In genomic region chr18:24181806-24182205, GRCh38 we compare ENCODE assay signal across 30 cellular contexts. TPM values are rescaled to one million over a fixed set of nuclear protein-coding genes. Genes with fewer than 3 reads are reported as not detected.
DNase-seq lines count a peak whose midpoint lies in the region; ATAC-seq and TF ChIP-seq lines count a peak whose summit lies in the region.
"Had no signal": no experiment of that assay in that cellular context is flagged by ENCODE, and none has a peak within 500 bp of the region (broad histone marks: within the 10 kb centered on the region; RNA-seq: fewer than 3 reads in every experiment).

No MANE protein-coding gene starts in this region.

- ATAC-seq in stimulated activated effector memory CD8-positive, alpha-beta T cell treated with anti-CD3 and anti-CD28 coated beads, Interleukin-12 subunit alpha, Interleukin-12 subunit beta, amount 100 ng/mL, for 72 hours: peak; percentile 37
- no peak for ATAC-seq in HG03520 (IDR thresholded peaks at IDR 0.05; ENCODE audit: unreplicated experiment)
- ATAC-seq in HG02884 (IDR thresholded peaks at IDR 0.05; ENCODE audit: unreplicated experiment): no peak
- no peak for ATAC-seq in HG02759 (IDR thresholded peaks at IDR 0.05; ENCODE audit: unreplicated experiment)
- ATAC-seq: HCT116; natural killer cell treated with Interleukin-12 subunit alpha and Interleukin-12 subunit beta and Interleukin-15 and Interleukin-18, amount 100 ng/mL, for 72 hours; stimulated activated naive CD8-positive, alpha-beta T cell treated with anti-CD3 and anti-CD28 coated beads, Interleukin-15, Interleukin-2, amounts not matched to agents 100 U/mL and 50 U/mL, for 24 hours had no signal

- H3K27me3 ChIP-seq in GM23248 (replicated peaks; ENCODE audit: insufficient read depth) (no peaks in the 10 kb centered on the region), SJSA1 (replicated peaks) (no peaks in the 10 kb centered on the region)
- H3K27me3 ChIP-seq: esophagus squamous epithelium, SJCRH30, tibial nerve had no signal

- no peaks in the 10 kb centered on the region for H3K4me1 Mint-ChIP-seq in stimulated activated effector memory CD8-positive, alpha-beta T cell treated with anti-CD3 and anti-CD28 coated beads, Interleukin-12 subunit alpha, Interleukin-12 subunit beta, amount 100 ng/mL, for 72 hours

- no peak overlapping the region for H3K4me3 Mint-ChIP-seq in stimulated activated effector memory CD8-positive, alpha-beta T cell treated with anti-CD3 and anti-CD28 coated beads, Interleukin-12 subunit alpha, Interleukin-12 subunit beta, amount 100 ng/mL, for 72 hours
- H3K4me3 Mint-ChIP-seq: IgD-negative memory B cell; mesothelial cell of epicardium; natural killer cell treated with Interleukin-12 subunit alpha and Interleukin-12 subunit beta and Interleukin-15 and Interleukin-18, amount 100 ng/mL, for 72 hours had no signal

- peak overlapping the region; percentile 40 for H3K4me2 ChIP-seq in GM23248 (ENCODE audit: unreplicated experiment)

- H3K4me3 ChIP-seq in GM23248: no peak overlapping the region
- H3K4me3 ChIP-seq in SJSA1: no peak overlapping the region
- H3K4me3 ChIP-seq in epithelial cell of esophagus (ENCODE audit: low read length): no peak overlapping the region
- H3K4me3 ChIP-seq: esophagus squamous epithelium, SJCRH30, tibial nerve had no signal

- H3K36me3 ChIP-seq in GM23248 (ENCODE audit: low read depth) (no peaks in the 10 kb centered on the region), SJSA1 (no peaks in the 10 kb centered on the region)
- H3K36me3 ChIP-seq: SJCRH30, WERI-Rb-1 had no signal

- H2AFZ ChIP-seq in GM23248: 0 out of 2 replicates have a peak overlapping the region, but pooled peaks have one; percentile 24

- no peaks in the 10 kb centered on the region for H4K20me1 ChIP-seq in GM23248 (ENCODE audit: insufficient read depth)

- H3K36me3 Mint-ChIP-seq in stimulated activated effector memory CD8-positive, alpha-beta T cell treated with anti-CD3 and anti-CD28 coated beads, Interleukin-12 subunit alpha, Interleukin-12 subunit beta, amount 100 ng/mL, for 72 hours: no peaks in the 10 kb centered on the region
- H3K36me3 Mint-ChIP-seq: IgD-negative memory B cell; natural killer cell treated with Interleukin-12 subunit alpha and Interleukin-12 subunit beta and Interleukin-15 and Interleukin-18, amount 100 ng/mL, for 72 hours had no signal

- H3K9me3 ChIP-seq in GM23248 (ENCODE audit: low read depth): no peaks in the 10 kb centered on the region
- no peaks in the 10 kb centered on the region for H3K9me3 ChIP-seq in SJSA1 (replicated peaks)
- H3K9me3 ChIP-seq: esophagus squamous epithelium, SJCRH30, tibial nerve had no signal

- no peak overlapping the region for H3K27ac ChIP-seq in GM23248
- peak overlapping the region; percentile 43 for H3K27ac ChIP-seq in SJSA1
- H3K27ac ChIP-seq: esophagus squamous epithelium, HL-60, SJCRH30, tibial nerve, WERI-Rb-1 had no signal

- no peak for TF ChIP-seq CTCF in epithelial cell of esophagus (IDR thresholded peaks at IDR 0.05; ENCODE audit: insufficient read depth, low read depth, low read length, missing control alignments)

- no peaks in the 10 kb centered on the region for H3K79me2 ChIP-seq in GM23248 (ENCODE audit: insufficient read depth)

- H3K9ac ChIP-seq in GM23248: no peak overlapping the region

- peaks cover 12% of the 10 kb centered on the region; the same call in 1 of the 2 replicates for H3F3A ChIP-seq in GM23248 (ENCODE audit: insufficient read depth)

- DNase-seq in GM23248 (peak; percentile 44), SJSA1 (ENCODE audit: low read depth in 1 of 2, low spot score in 2 of 2) (peak in 1 of 2 experiments; percentile 15), epithelial cell of esophagus (ENCODE audit: low read depth) (peak; percentile 53)
- no peak for DNase-seq in stimulated activated effector memory CD8-positive, alpha-beta T cell treated with anti-CD3 and anti-CD28 coated beads, Interleukin-12 subunit alpha, Interleukin-12 subunit beta, amount 100 ng/mL, for 72 hours (ENCODE audit: low spot score in 2 of 2)
- DNase-seq: activated CD4-positive, alpha-beta T cell treated with anti-CD3 and anti-CD28 coated beads, Interleukin-2, amount 50 U/mL, for 48 hours; AML-193; amygdala; cerebellar nuclear complex; DMS79; effector CD8-positive, alpha-beta T cell; esophagus squamous epithelium; glutamatergic neuron; MM.1S; NCI-H1694 treated with DMSO at 0.1 percent for 48 hours; NCI-H774; posterior cingulate gyrus; SJCRH30; stimulated activated CD4-positive, alpha-beta T cell treated with anti-CD3 and anti-CD28 coated beads, Interleukin-1b, Interleukin-23, amount 100 ng/mL, for 48 hours; stimulated activated naive CD8-positive, alpha-beta T cell treated with anti-CD3 and anti-CD28 coated beads, Interleukin-15, Interleukin-2, amounts not matched to agents 100 U/mL and 50 U/mL, for 24 hours; WERI-Rb-1 had no signal

- 24% methylated on average over 2 of the region's 2 CpGs for WGBS in GM23248 (ENCODE audit: low coverage in 1 of 2, low lambda C conversion rate in 2 of 2, missing lambda C conversion rate in 2 of 2), 2 experiments

- in situ Hi-C loops in GM23248 (cut with MboI): no loop called here

- no peaks in the 10 kb centered on the region for H3K9me2 ChIP-seq in GM23248 (ENCODE audit: insufficient read depth)

- H3K9me3 Mint-ChIP-seq in stimulated activated effector memory CD8-positive, alpha-beta T cell treated with anti-CD3 and anti-CD28 coated beads, Interleukin-12 subunit alpha, Interleukin-12 subunit beta, amount 100 ng/mL, for 72 hours: no peaks in the 10 kb centered on the region
- H3K9me3 Mint-ChIP-seq: IgD-negative memory B cell; mesothelial cell of epicardium; natural killer cell treated with Interleukin-12 subunit alpha and Interleukin-12 subunit beta and Interleukin-15 and Interleukin-18, amount 100 ng/mL, for 72 hours had no signal

- H3K27ac Mint-ChIP-seq in stimulated activated effector memory CD8-positive, alpha-beta T cell treated with anti-CD3 and anti-CD28 coated beads, Interleukin-12 subunit alpha, Interleukin-12 subunit beta, amount 100 ng/mL, for 72 hours: no peak overlapping the region
- H3K27ac Mint-ChIP-seq: IgD-negative memory B cell; mesothelial cell of epicardium; natural killer cell treated with Interleukin-12 subunit alpha and Interleukin-12 subunit beta and Interleukin-15 and Interleukin-18, amount 100 ng/mL, for 72 hours had no signal

- H3K4me1 ChIP-seq in GM23248 (ENCODE audit: insufficient read depth): peaks cover 13% of the 10 kb centered on the region
- H3K4me1 ChIP-seq in SJSA1 (replicated peaks): peaks cover 19% of the 10 kb centered on the region
- H3K4me1 ChIP-seq: esophagus squamous epithelium, SJCRH30 had no signal

RNA-seq across cellular contexts. Expression of gene CABYR, which starts 42.9 kb away (rescaled TPM):
- total RNA-seq in GM23248 (2014; rRNA removed; shearing (Covaris generic)): 2.9 and 4.9 TPM in 2 replicates
- 3.6 and 4.5 TPM in 2 replicates for polyA plus RNA-seq in GM23248 (2016; fragmentation: Nextera tagmentation; extraction: Ambion mirVana)
- 9.3 and 9.5 TPM in 2 replicates for total RNA-seq in SJSA1 (2014; rRNA removed; shearing (Covaris generic))
- total RNA-seq: OCI-LY7, SJCRH30 had no signal

Comparison
In these comparisons a context has a peak if more than half of its experiments do, and no peak if none do; other contexts are left out.
1. DNase-seq: peak in GM23248 (single experiment) and epithelial cell of esophagus (single experiment); none in stimulated activated effector memory CD8-positive, alpha-beta T cell treated with anti-CD3 and anti-CD28 coated beads, Interleukin-12 subunit alpha, Interleukin-12 subunit beta, amount 100 ng/mL, for 72 hours (0 of 2).